Comparison of ENCODE assay signal across 17 cellular contexts in genomic region chr6:17923401-17923863, GRCh38.
DNase-seq lines count a peak whose midpoint lies in the region; ATAC-seq, FAIRE-seq and TF ChIP-seq lines count a peak whose summit lies in the region.
"Had no signal": no experiment of that assay in that cellular context is flagged by ENCODE, and none has a peak within 500 bp of the region (broad histone marks: within the 10 kb centered on the region; RNA-seq: fewer than 3 reads in every experiment).

No MANE protein-coding gene starts in this region.

- H3K9ac ChIP-seq in astrocyte (ENCODE audit: low read length) (peak overlapping the region; percentile 22), keratinocyte (ENCODE audit: control insufficient read depth, extremely low read depth, insufficient read depth, low read length) (no peak overlapping the region), subcutaneous abdominal adipose tissue (ENCODE audit: low read length in 5 of 5) (peak overlapping the region in 3 of 5 donors; percentile 29 to 43 (median 43))

- dilution Hi-C loops in keratinocyte (cut with MboI; ENCODE audit: extremely low pct_ligation_motif_present, low sequenced_read_pairs), result no loop called here

- CTCF ChIA-PET in MCF 10A (lab: Yijun Ruan, JAX), result interaction anchor here (0.5 to 1.6 kb wide), 3 partner anchors 18 to 61 kb away, joined by 3 to 4 read pairs (median 3); no protein-coding TSS in a partner anchor

- H3K4me1 Mint-ChIP-seq in MCF 10A (ENCODE audit: insufficient read depth, unreplicated experiment), result no peaks in the 10 kb centered on the region
- H3K4me1 Mint-ChIP-seq in astrocyte (ENCODE audit: low read depth, unreplicated experiment), result peaks cover 26% of the 10 kb centered on the region
- H3K4me1 Mint-ChIP-seq: activated naive CD4-positive, alpha-beta T cell treated with anti-CD3 and anti-CD28 coated beads, Interleukin-2, amount 10 ng/mL, durations not matched to agents 7 days and 5 days; CD14-positive monocyte had no signal

- FAIRE-seq in astrocyte (lab: Jason Lieb, UNC), result no peak
- peak; percentile 39 for FAIRE-seq in keratinocyte (lab: Jason Lieb, UNC)
- FAIRE-seq in pancreas (lab: Jason Lieb, UNC), result no peak
- FAIRE-seq: frontal cortex, GM18507, small intestine had no signal

- H3K36me3 Mint-ChIP-seq in MCF 10A (ENCODE audit: insufficient read depth, unreplicated experiment), result no peaks in the 10 kb centered on the region
- no peaks in the 10 kb centered on the region for H3K36me3 Mint-ChIP-seq in astrocyte (ENCODE audit: low read depth, unreplicated experiment)
- H3K36me3 Mint-ChIP-seq: activated naive CD4-positive, alpha-beta T cell treated with anti-CD3 and anti-CD28 coated beads, Interleukin-2, amount 10 ng/mL, durations not matched to agents 7 days and 5 days had no signal

- WGBS in pancreas, 2 donors, result 79 to 81% methylated on average over 4 of the region's 4 CpGs
- WGBS in ovary, 3 donors, result 32 to 51% (median 40%) methylated on average over 4 of the region's 4 CpGs

- H3K4me3 Mint-ChIP-seq in MCF 10A (ENCODE audit: unreplicated experiment) (no peak overlapping the region), astrocyte (ENCODE audit: unreplicated experiment) (no peak overlapping the region)
- H3K4me3 Mint-ChIP-seq: activated naive CD4-positive, alpha-beta T cell treated with anti-CD3 and anti-CD28 coated beads, Interleukin-2, amount 10 ng/mL, durations not matched to agents 7 days and 5 days; CD14-positive monocyte had no signal

- TF ChIP-seq EP300 in ovary (IDR thresholded peaks at IDR 0.05), result no peak

- no peak overlapping the region for H3K27ac Mint-ChIP-seq in MCF 10A (ENCODE audit: low read depth, unreplicated experiment)
- H3K27ac Mint-ChIP-seq in astrocyte (ENCODE audit: unreplicated experiment), result no peak overlapping the region
- H3K27ac Mint-ChIP-seq: activated naive CD4-positive, alpha-beta T cell treated with anti-CD3 and anti-CD28 coated beads, Interleukin-2, amount 10 ng/mL, durations not matched to agents 7 days and 5 days had no signal

- H3K27me3 Mint-ChIP-seq in MCF 10A (ENCODE audit: insufficient read depth, unreplicated experiment) (no peaks in the 10 kb centered on the region), astrocyte (ENCODE audit: low read depth, unreplicated experiment) (no peaks in the 10 kb centered on the region)
- H3K27me3 Mint-ChIP-seq: activated naive CD4-positive, alpha-beta T cell treated with anti-CD3 and anti-CD28 coated beads, Interleukin-2, amount 10 ng/mL, durations not matched to agents 7 days and 5 days had no signal

- H3K36me3 ChIP-seq in breast epithelium (no peaks in the 10 kb centered on the region), astrocyte (ENCODE audit: insufficient read depth, low read length) (no peaks in the 10 kb centered on the region), keratinocyte (ENCODE audit: control insufficient read depth in 2 of 2, extremely low read depth in 1 of 2, insufficient read depth in 2 of 2, low read length in 2 of 2) (peaks cover 0 to 3% of the 10 kb centered on the region in 2 experiments), subcutaneous abdominal adipose tissue (ENCODE audit: control insufficient read depth in 5 of 5, insufficient read depth in 5 of 5, low read length in 5 of 5) (peaks cover 0 to 2% (median 0%) of the 10 kb centered on the region in 5 donors), pancreas (no peaks in the 10 kb centered on the region), ovary (no peaks in the 10 kb centered on the region)
- H3K36me3 ChIP-seq: transverse colon had no signal

- peaks cover 5% of the 10 kb centered on the region for H4K20me1 ChIP-seq in astrocyte (ENCODE audit: insufficient read depth, low read length)
- H4K20me1 ChIP-seq in keratinocyte (ENCODE audit: control insufficient read depth, extremely low read depth, insufficient read depth, low read length), result peaks cover 3% of the 10 kb centered on the region

- peaks cover 67% of the 10 kb centered on the region for H3K79me2 ChIP-seq in astrocyte (ENCODE audit: insufficient read depth, low read length)
- peaks cover 96% of the 10 kb centered on the region for H3K79me2 ChIP-seq in keratinocyte (ENCODE audit: control insufficient read depth, insufficient read depth, low read length)

- no peak for TF ChIP-seq CTCF in breast epithelium (IDR thresholded peaks at IDR 0.05)
- no peak for TF ChIP-seq CTCF in MCF 10A (IDR thresholded peaks at IDR 0.05; ENCODE audit: unreplicated experiment)
- no peak for TF ChIP-seq CTCF in astrocyte (IDR thresholded peaks at IDR 0.05; ENCODE audit: insufficient read depth, low read depth, low read length)
- TF ChIP-seq CTCF in keratinocyte (optimal IDR thresholded peaks at IDR 0.05 in 1 of 3, IDR thresholded peaks at IDR 0.05 in 1 of 3, conservative IDR thresholded peaks at IDR 0.05 in 1 of 3; ENCODE audit: extremely low read depth in 1 of 3, insufficient read depth in 2 of 3, low read length in 3 of 3), result no peak
- no peak for TF ChIP-seq CTCF in pancreas (IDR thresholded peaks at IDR 0.05)
- no peak for TF ChIP-seq CTCF in ovary (IDR thresholded peaks at IDR 0.05)

- H3K9me3 Mint-ChIP-seq in MCF 10A (ENCODE audit: unreplicated experiment) (no peaks in the 10 kb centered on the region), astrocyte (ENCODE audit: unreplicated experiment) (no peaks in the 10 kb centered on the region)
- H3K9me3 Mint-ChIP-seq: activated naive CD4-positive, alpha-beta T cell treated with anti-CD3 and anti-CD28 coated beads, Interleukin-2, amount 10 ng/mL, durations not matched to agents 7 days and 5 days; CD14-positive monocyte had no signal

- H3K4me1 ChIP-seq in breast epithelium, result peaks cover 0 to 10% of the 10 kb centered on the region in 2 donors
- H3K4me1 ChIP-seq in astrocyte (ENCODE audit: insufficient read depth, low read length), result peaks cover 14% of the 10 kb centered on the region
- H3K4me1 ChIP-seq in keratinocyte (ENCODE audit: control insufficient read depth, extremely low read depth, insufficient read depth, low read length), result peaks cover 15% of the 10 kb centered on the region
- H3K4me1 ChIP-seq in subcutaneous abdominal adipose tissue (ENCODE audit: control insufficient read depth in 5 of 5, insufficient read depth in 5 of 5, low read length in 5 of 5), result peaks cover 0 to 37% (median 20%) of the 10 kb centered on the region in 5 donors
- no peaks in the 10 kb centered on the region for H3K4me1 ChIP-seq in pancreas
- H3K4me1 ChIP-seq in ovary (ENCODE audit: insufficient read depth), result peaks cover 6% of the 10 kb centered on the region

- TF ChIP-seq POLR2A in breast epithelium (IDR thresholded peaks at IDR 0.05) (no peak), ovary (IDR thresholded peaks at IDR 0.05) (no peak)

- no peak for ATAC-seq in pancreas
- ATAC-seq: PC-3 had no signal

- no peaks in the 10 kb centered on the region for H3K9me1 ChIP-seq in keratinocyte (ENCODE audit: control insufficient read depth, extremely low read depth, insufficient read depth, low read length)

- no peaks in the 10 kb centered on the region for H3K27me3 ChIP-seq in breast epithelium
- no peaks in the 10 kb centered on the region for H3K27me3 ChIP-seq in astrocyte (ENCODE audit: insufficient read depth, low read length)
- H3K27me3 ChIP-seq in keratinocyte (ENCODE audit: control insufficient read depth, extremely low read depth, insufficient read depth, low read length), result no peaks in the 10 kb centered on the region
- H3K27me3 ChIP-seq in subcutaneous abdominal adipose tissue (ENCODE audit: control insufficient read depth in 5 of 5, insufficient read depth in 4 of 5, low read length in 5 of 5), result no peaks in the 10 kb centered on the region
- H3K27me3 ChIP-seq in pancreas, result no peaks in the 10 kb centered on the region
- no peaks in the 10 kb centered on the region for H3K27me3 ChIP-seq in ovary
- H3K27me3 ChIP-seq: transverse colon had no signal

- DNase-seq in breast epithelium (ENCODE audit: low spot score in 2 of 2) (no peak), MCF 10A (ENCODE audit: unreplicated experiment) (no peak), astrocyte (ENCODE audit: low read depth) (peak; percentile 79), keratinocyte (ENCODE audit: low read depth, low spot score) (no peak), pancreas (no peak), ovary (no peak)
- no peak for DNase-seq in activated CD4-positive, alpha-beta T cell treated with anti-CD3 and anti-CD28 coated beads for 48 hours
- DNase-seq: activated naive CD4-positive, alpha-beta T cell treated with anti-CD3 and anti-CD28 coated beads, Interleukin-2, amount 10 ng/mL, durations not matched to agents 7 days and 5 days; effector CD8-positive, alpha-beta T cell; PC-3; small intestine; transverse colon had no signal

- POLR2A ChIA-PET in MCF 10A (lab: Yijun Ruan, JAX), result interaction anchor here (0.5 to 1.7 kb wide), 7 partner anchors 10 to 232 kb away, joined by 3 to 6 read pairs (median 3); partner anchors contain the start of gene TPMT

- peak overlapping the region; percentile 52 to 78 for H3K27ac ChIP-seq in breast epithelium
- peak overlapping the region; percentile 52 for H3K27ac ChIP-seq in astrocyte (ENCODE audit: low read depth, low read length)
- H3K27ac ChIP-seq in keratinocyte (ENCODE audit: control insufficient read depth, insufficient read depth, low read length), result no peak overlapping the region
- peak overlapping the region; percentile 69 for H3K27ac ChIP-seq in subcutaneous abdominal adipose tissue (ENCODE audit: low read depth, low read length)
- H3K27ac ChIP-seq in pancreas, result no peak overlapping the region
- H3K27ac ChIP-seq in ovary, result no peak overlapping the region
- H3K27ac ChIP-seq: 22Rv1 had no signal

- no TSS peak for BruUV-seq in MCF 10A (replicated peaks; lab: Mats Ljungman, UMichigan)

- peak overlapping the region; percentile 45 for H3K4me2 ChIP-seq in astrocyte (ENCODE audit: low read length)
- no peak overlapping the region for H3K4me2 ChIP-seq in keratinocyte (ENCODE audit: control insufficient read depth, extremely low read depth, insufficient read depth, low read depth, low read length)

- H2AFZ ChIP-seq in astrocyte (ENCODE audit: low read depth, low read length) (no peak overlapping the region), keratinocyte (ENCODE audit: control insufficient read depth, low read length) (no peak overlapping the region)

- intact Hi-C loops in breast epithelium (cut with DNase I; ENCODE audit: low total_unique reads), result loop anchor here (5.0 kb wide), 1 partner anchor 721 kb away; no protein-coding TSS in a partner anchor
- intact Hi-C loops in MCF 10A (cut with micrococcal nuclease), result no loop called here
- intact Hi-C loops in pancreas (cut with DNase I), result no loop called here
- intact Hi-C loops in ovary (cut with DNase I), result no loop called here

- H3K4me3 ChIP-seq in breast epithelium (no peak overlapping the region), astrocyte (ENCODE audit: insufficient read depth, low read depth, low read length) (no peak overlapping the region), keratinocyte (ENCODE audit: control insufficient read depth in 2 of 3, extremely low read depth in 1 of 3, insufficient read depth in 2 of 3, low read depth in 1 of 3, low read length in 3 of 3) (no peak overlapping the region), subcutaneous abdominal adipose tissue (ENCODE audit: low read depth in 1 of 5, low read length in 5 of 5) (no peak overlapping the region), pancreas (no peak overlapping the region), ovary (no peak overlapping the region)
- H3K4me3 ChIP-seq: transverse colon had no signal

- H3K9me3 ChIP-seq in breast epithelium (no peaks in the 10 kb centered on the region), astrocyte (ENCODE audit: insufficient read depth, low read depth, low read length) (no peaks in the 10 kb centered on the region), keratinocyte (ENCODE audit: control insufficient read depth, low read depth, low read length) (no peaks in the 10 kb centered on the region), subcutaneous abdominal adipose tissue (ENCODE audit: control insufficient read depth in 5 of 5, low read length in 5 of 5) (no peaks in the 10 kb centered on the region), pancreas (no peaks in the 10 kb centered on the region), ovary (no peaks in the 10 kb centered on the region)
- H3K9me3 ChIP-seq: transverse colon had no signal

Comparison
In these comparisons a context has a peak if more than half of its experiments do, and no peak if none do; other contexts are left out.
1. H3K27ac ChIP-seq: peak in breast epithelium (2 of 2), astrocyte (single experiment) and subcutaneous abdominal adipose tissue (single experiment); none in keratinocyte (single experiment), pancreas (0 of 4) and ovary (0 of 2).